Comparison of ENCODE assay signal across 12 cellular contexts in genomic region chr7:75712517-75713361, GRCh38. TPM values are rescaled to one million over a fixed set of nuclear protein-coding genes. Genes with fewer than 3 reads are reported as not detected.
DNase-seq lines count a peak whose midpoint lies in the region; ATAC-seq, FAIRE-seq and TF ChIP-seq lines count a peak whose summit lies in the region.
"Had no signal": no experiment of that assay in that cellular context is flagged by ENCODE, and none has a peak within 500 bp of the region (broad histone marks: within the 10 kb centered on the region; RNA-seq: fewer than 3 reads in every experiment).

No MANE protein-coding gene starts in this region.

- H3K9ac ChIP-seq in Loucy (ENCODE audit: low read depth, low read length, poor library complexity, severe bottlenecking) (no peak overlapping the region), GM12878 (ENCODE audit: control insufficient read depth, insufficient read depth, low read length) (0 out of 2 replicates have a peak overlapping the region, but pooled peaks have one; percentile 4), mesenchymal stem cell (ENCODE audit: low read length) (no peak overlapping the region), subcutaneous abdominal adipose tissue (ENCODE audit: low read length in 5 of 5) (peak overlapping the region in 1 of 5 donors; percentile 1)

- no peak overlapping the region for H2BK120ac ChIP-seq in mesenchymal stem cell (ENCODE audit: low read depth, low read length)

- H3K79me1 ChIP-seq in mesenchymal stem cell (replicated peaks; ENCODE audit: low read length, poor library complexity, severe bottlenecking), result peaks cover 7% of the 10 kb centered on the region

- H3K4me1 ChIP-seq in Loucy (ENCODE audit: insufficient read depth, low read length, poor library complexity, severe bottlenecking) (no peaks in the 10 kb centered on the region), GM12878 (ENCODE audit: control insufficient read depth, insufficient read depth, low read length) (peaks cover 4% of the 10 kb centered on the region), mesenchymal stem cell (ENCODE audit: control insufficient read depth, insufficient read depth, low read depth, low read length) (peaks cover 3% of the 10 kb centered on the region), subcutaneous abdominal adipose tissue (ENCODE audit: control insufficient read depth in 5 of 5, insufficient read depth in 5 of 5, low read length in 5 of 5) (peaks cover 2 to 29% (median 25%) of the 10 kb centered on the region in 5 donors)

- RAD21 ChIA-PET in GM12878 (lab: Charles Lee; ENCODE audit: unreplicated experiment), result interaction anchor here (0.5 to 1.5 kb wide), 3 partner anchors 27 to 343 kb away, joined by 3 to 7 read pairs (median 5); no protein-coding TSS in a partner anchor

- H2BK5ac ChIP-seq in mesenchymal stem cell (ENCODE audit: low read depth, low read length, poor library complexity, severe bottlenecking), result no peak overlapping the region

- H3K18ac ChIP-seq in mesenchymal stem cell (ENCODE audit: low read depth in 1 of 2, low read length in 2 of 2), result peak overlapping the region; percentile 60 to 81

- H3K4ac ChIP-seq in mesenchymal stem cell (ENCODE audit: low read depth in 1 of 2, low read length in 2 of 2), result peak overlapping the region; percentile 1 to 32

- H3K27ac ChIP-seq in GM12878 (ENCODE audit: control insufficient read depth, insufficient read depth) (no peak overlapping the region), mesenchymal stem cell (ENCODE audit: low read length, poor library complexity, severe bottlenecking) (peak overlapping the region; percentile 68), subcutaneous abdominal adipose tissue (ENCODE audit: low read depth, low read length) (peak overlapping the region; percentile 28)

- no peak for ATAC-seq in GM12878
- ATAC-seq in HG02970 (IDR thresholded peaks at IDR 0.05; ENCODE audit: low FRiP score, unreplicated experiment), result no peak
- ATAC-seq in HG03342 (IDR thresholded peaks at IDR 0.05; ENCODE audit: unreplicated experiment), result no peak
- ATAC-seq in stimulated activated naive CD8-positive, alpha-beta T cell treated with anti-CD3 and anti-CD28 coated beads, Interleukin-15, Interleukin-2, amounts not matched to agents 100 U/mL and 50 U/mL, for 24 hours, result no peak
- ATAC-seq: activated T-cell treated with anti-CD3 and anti-CD28 coated beads, Interleukin-2, amount 50 U/mL, for 4 hours had no signal

- H4K91ac ChIP-seq in mesenchymal stem cell (ENCODE audit: low read length), result no peak overlapping the region

- no peak for FAIRE-seq in GM12878 (lab: Jason Lieb, UNC)

- H3K79me2 ChIP-seq in Loucy (ENCODE audit: insufficient read depth, low read length) (no peaks in the 10 kb centered on the region), GM12878 (ENCODE audit: control insufficient read depth, insufficient read depth, low read length) (no peaks in the 10 kb centered on the region)

- peak overlapping the region; percentile 41 for H2AK5ac ChIP-seq in mesenchymal stem cell (ENCODE audit: low read length, severe bottlenecking)

- H3K4me3 ChIP-seq in Loucy (ENCODE audit: low read length, poor library complexity, severe bottlenecking), result no peak overlapping the region
- no peak overlapping the region for H3K4me3 ChIP-seq in GM12878
- no peak overlapping the region for H3K4me3 ChIP-seq in mesenchymal stem cell (ENCODE audit: insufficient read depth in 1 of 2, low read depth in 1 of 2, low read length in 2 of 2)
- no peak overlapping the region for H3K4me3 ChIP-seq in subcutaneous abdominal adipose tissue (ENCODE audit: low read depth in 1 of 5, low read length in 5 of 5)

- no peak for TF ChIP-seq RAD21 in GM12878 (IDR thresholded peaks at IDR 0.05; ENCODE audit: insufficient read depth, low read depth, low read length)

- no peak overlapping the region for H4K8ac ChIP-seq in mesenchymal stem cell (ENCODE audit: low read length)

- no peaks in the 10 kb centered on the region for H3K9me2 ChIP-seq in Loucy (replicated peaks; ENCODE audit: low read depth, low read length)

- no peak overlapping the region for H3K23ac ChIP-seq in mesenchymal stem cell (ENCODE audit: low read length in 2 of 2)

- H4K20me1 ChIP-seq in Loucy (ENCODE audit: insufficient read depth, low read length, poor library complexity, severe bottlenecking) (no peaks in the 10 kb centered on the region), GM12878 (ENCODE audit: control insufficient read depth, insufficient read depth) (no peaks in the 10 kb centered on the region)

- peak overlapping the region; percentile 28 to 84 for H2BK12ac ChIP-seq in mesenchymal stem cell (ENCODE audit: low read length in 2 of 2)

- H3K4me2 ChIP-seq in Loucy (ENCODE audit: low read depth, low read length, poor library complexity, severe bottlenecking), result peak overlapping the region; percentile 6
- H3K4me2 ChIP-seq in GM12878 (ENCODE audit: control insufficient read depth, insufficient read depth), result peak overlapping the region; percentile 57; the same call in 1 of the 2 replicates
- no peak overlapping the region for H3K4me2 ChIP-seq in mesenchymal stem cell (ENCODE audit: low read length, poor library complexity, severe bottlenecking)

- 75% methylated on average over 4 of the region's 4 CpGs for WGBS in GM12878 (ENCODE audit: insufficient coverage, insufficient replicate concordance, low lambda C conversion rate, missing lambda C conversion rate)
- 65% methylated on average over 4 of the region's 4 CpGs for WGBS in mesenchymal stem cell

- H3K14ac ChIP-seq in mesenchymal stem cell (ENCODE audit: low read length in 2 of 2), result no peak overlapping the region

- in situ Hi-C loops in GM12878 (cut with MboI), result no loop called here

- TF ChIP-seq CTCF in Loucy (conservative IDR thresholded peaks at IDR 0.05; ENCODE audit: low read length) (no peak), GM12878 (IDR thresholded peaks at IDR 0.05 in 2 of 3, conservative IDR thresholded peaks at IDR 0.05 in 1 of 3; ENCODE audit: control insufficient read depth in 2 of 3, extremely low read depth in 1 of 3, insufficient read depth in 1 of 3, low read depth in 3 of 3, low read length in 3 of 3) (no peak)

- no peaks in the 10 kb centered on the region for H3F3A ChIP-seq in Loucy (ENCODE audit: low read depth)

- TF ChIP-seq POLR2A in GM12878 (IDR thresholded peaks at IDR 0.05; ENCODE audit: low read depth, low read length), result no peak

- H3K27me3 ChIP-seq in Loucy (ENCODE audit: insufficient read depth, low read length, poor library complexity, severe bottlenecking) (no peaks in the 10 kb centered on the region), GM12878 (replicated peaks in 1 of 2; ENCODE audit: control insufficient read depth in 2 of 2, insufficient read depth in 2 of 2, low read length in 1 of 2) (no peaks in the 10 kb centered on the region), mesenchymal stem cell (ENCODE audit: control insufficient read depth in 1 of 2, insufficient read depth in 1 of 2, low read length in 2 of 2) (no peaks in the 10 kb centered on the region), subcutaneous abdominal adipose tissue (ENCODE audit: control insufficient read depth in 5 of 5, insufficient read depth in 4 of 5, low read length in 5 of 5) (no peaks in the 10 kb centered on the region)

- intact Hi-C loops in GM12878 (cut with micrococcal nuclease; ENCODE audit: unreplicated experiment), result no loop called here

- TF ChIP-seq EP300 in GM12878 (IDR thresholded peaks at IDR 0.05; ENCODE audit: borderline replicate concordance in 1 of 2, control insufficient read depth in 1 of 2, low read depth in 2 of 2, low read length in 2 of 2), result no peak

- BruUV-seq in GM12878 (replicated peaks; lab: Mats Ljungman, UMichigan), result no TSS peak

- DNase-seq in GM12878 (ENCODE audit: low read depth, low spot score) (no peak), mesenchymal stem cell (no peak)
- DNase-seq in stimulated activated naive CD8-positive, alpha-beta T cell treated with anti-CD3 and anti-CD28 coated beads, Interleukin-15, Interleukin-2, amounts not matched to agents 100 U/mL and 50 U/mL, for 24 hours, result no peak
- DNase-seq: activated T-cell treated with anti-CD3 and anti-CD28 coated beads, Interleukin-2, amount 50 U/mL, for 4 hours; anterior cingulate cortex; effector memory CD4-positive, alpha-beta T cell; NCI-H2029; stimulated activated CD4-positive, alpha-beta T cell treated with anti-CD3 and anti-CD28 coated beads, Interleukin-4, amount 100 ng/mL, for 4 hours had no signal

- no peak overlapping the region for H2BK15ac ChIP-seq in mesenchymal stem cell (ENCODE audit: low read depth, poor library complexity, severe bottlenecking)

- H3K36me3 ChIP-seq in Loucy (ENCODE audit: insufficient read depth, low read length) (no peaks in the 10 kb centered on the region), GM12878 (ENCODE audit: control insufficient read depth in 2 of 2, insufficient read depth in 2 of 2, low read length in 1 of 2) (no peaks in the 10 kb centered on the region), mesenchymal stem cell (ENCODE audit: control insufficient read depth in 1 of 2, insufficient read depth in 2 of 2, low read depth in 1 of 2, low read length in 2 of 2) (no peaks in the 10 kb centered on the region), subcutaneous abdominal adipose tissue (ENCODE audit: control insufficient read depth in 5 of 5, insufficient read depth in 5 of 5, low read length in 5 of 5) (no peaks in the 10 kb centered on the region)

- SMC1A ChIA-PET in GM12878 (lab: Charles Lee; ENCODE audit: uncharacterized antibody, unreplicated experiment), result interaction anchor here (0.6 to 1.6 kb wide), 7 partner anchors 12 to 72 kb away, joined by 3 to 6 read pairs (median 4); no protein-coding TSS in a partner anchor

- no peak overlapping the region for H2AFZ ChIP-seq in Loucy (ENCODE audit: low read length)
- no peak overlapping the region; the same call in 1 of the 2 replicates for H2AFZ ChIP-seq in GM12878 (ENCODE audit: control insufficient read depth, low read depth, low read length)
- H2AFZ ChIP-seq in mesenchymal stem cell (ENCODE audit: low read depth, low read length), result no peak overlapping the region

- POLR2A ChIA-PET in GM12878 (lab: Charles Lee), result interaction anchor here (0.5 kb wide), 1 partner anchor 9 kb away, joined by 3 read pairs; no protein-coding TSS in a partner anchor

- H3K9me3 ChIP-seq in Loucy (ENCODE audit: insufficient read depth, low read depth, low read length), result peaks cover 4% of the 10 kb centered on the region; the same call in 1 of the 2 replicates
- peaks cover 6% of the 10 kb centered on the region; the same call in 1 of the 3 replicates for H3K9me3 ChIP-seq in GM12878 (replicated peaks; ENCODE audit: control insufficient read depth, insufficient read depth, low read length)
- peaks cover 17% of the 10 kb centered on the region for H3K9me3 ChIP-seq in mesenchymal stem cell (ENCODE audit: control insufficient read depth, low read length)
- peaks cover 0 to 13% (median 4%) of the 10 kb centered on the region in 5 donors for H3K9me3 ChIP-seq in subcutaneous abdominal adipose tissue (ENCODE audit: control insufficient read depth in 5 of 5, low read length in 5 of 5)

- CTCF ChIA-PET in GM12878 (lab: Yijun Ruan, JAX), result interaction anchor here (1.0 to 1.3 kb wide), 2 partner anchors 11 to 50 kb away, joined by 4 read pairs; no protein-coding TSS in a partner anchor

RNA-seq across cellular contexts. Expression of gene HIP1, which starts 26.0 kb away (rescaled TPM):
- total RNA-seq in GM12878 (2013; cell fraction: nucleolus; rRNA removed), result 7.2 and 8.1 TPM in 2 replicates
- total RNA-seq in GM12878 (2014; rRNA removed), result 4.0 and 5.0 TPM in 2 replicates
- 3.9 and 4.2 TPM in 2 replicates for total RNA-seq in GM12878 (2014; rRNA removed; fragmentation: Illumina TruSeq; extraction: Trizol)
- total RNA-seq in GM12878 (2021), result 6.6 and 9.7 TPM in 2 replicates
- polyA plus RNA-seq in GM12878 (2011; ENCODE audit: low read depth), result 0.84 TPM
- polyA plus RNA-seq in GM12878 (2011; rRNA removed), result 1.8 and 2.5 TPM in 2 replicates
- 2.4 and 3.0 TPM in 2 replicates for polyA plus RNA-seq in GM12878 (2011; cell fraction: cytosol; rRNA removed)
- polyA plus RNA-seq in GM12878 (2011; cell fraction: nucleus; rRNA removed), result 1.5 and 1.9 TPM in 2 replicates
- 1.7 and 2.3 TPM in 2 replicates for polyA plus RNA-seq in GM12878 (2012)
- polyA plus RNA-seq in GM12878 (2014; fragmentation: Illumina TruSeq; extraction: Trizol), result 5.1 and 6.0 TPM in 2 replicates
- polyA plus RNA-seq in GM12878 (2014; fragmentation: Nextera tagmentation; extraction: Ambion mirVana), result 1 to 10 TPM; 1.2 to 1.5 TPM
- 4.7 and 6.0 TPM in 2 replicates for polyA plus RNA-seq in GM12878 (2014; rRNA removed)
- 1 to 10 TPM; 1.2 to 2.4 TPM for polyA plus RNA-seq in GM12878 (2016; fragmentation: Nextera tagmentation; extraction: Ambion mirVana)
- polyA minus RNA-seq in GM12878 (2011; rRNA and poly(A)+ RNA removed), result 5.0 and 5.9 TPM in 2 replicates
- polyA minus RNA-seq in GM12878 (2011; cell fraction: cytosol; rRNA and poly(A)+ RNA removed), result 1.7 and 2.5 TPM in 2 replicates
- polyA minus RNA-seq in GM12878 (2011; cell fraction: nucleus; rRNA and poly(A)+ RNA removed), result 2.2 and 3.9 TPM in 2 replicates
- polyA plus RNA-seq in mesenchymal stem cell (2013, experiment 1 of 2), result 13.3 TPM
- 11.6 TPM for polyA plus RNA-seq in mesenchymal stem cell (2013, experiment 2 of 2)

RNA-seq across cellular contexts. Expression of gene CCL26, which starts 59.3 kb away (rescaled TPM):
- total RNA-seq in GM12878 (2013; cell fraction: nucleolus; rRNA removed), result not detected in 2 replicates
- total RNA-seq in GM12878 (2014; rRNA removed), result not detected in 2 replicates
- total RNA-seq in GM12878 (2014; rRNA removed; fragmentation: Illumina TruSeq; extraction: Trizol), result not detected in 2 replicates
- total RNA-seq in GM12878 (2021), result not detected in 2 replicates
- not detected for polyA plus RNA-seq in GM12878 (2011; ENCODE audit: low read depth)
- not detected in 2 replicates for polyA plus RNA-seq in GM12878 (2011; rRNA removed)
- not detected in 2 replicates for polyA plus RNA-seq in GM12878 (2011; cell fraction: cytosol; rRNA removed)
- not detected in 2 replicates for polyA plus RNA-seq in GM12878 (2011; cell fraction: nucleus; rRNA removed)
- not detected in 2 replicates for polyA plus RNA-seq in GM12878 (2012)
- polyA plus RNA-seq in GM12878 (2014; fragmentation: Illumina TruSeq; extraction: Trizol), result not detected in 2 replicates
- not detected for polyA plus RNA-seq in GM12878 (2014; fragmentation: Nextera tagmentation; extraction: Ambion mirVana)
- not detected in 2 replicates for polyA plus RNA-seq in GM12878 (2014; rRNA removed)
- polyA plus RNA-seq in GM12878 (2016; fragmentation: Nextera tagmentation; extraction: Ambion mirVana), result not detected
- not detected in 2 replicates for polyA minus RNA-seq in GM12878 (2011; rRNA and poly(A)+ RNA removed)
- not detected in 2 replicates for polyA minus RNA-seq in GM12878 (2011; cell fraction: cytosol; rRNA and poly(A)+ RNA removed)
- not detected in 2 replicates for polyA minus RNA-seq in GM12878 (2011; cell fraction: nucleus; rRNA and poly(A)+ RNA removed)
- 2.6 TPM for polyA plus RNA-seq in mesenchymal stem cell (2013, experiment 1 of 2)
- polyA plus RNA-seq in mesenchymal stem cell (2013, experiment 2 of 2), result 2.3 TPM
- total RNA-seq: activated T-cell treated with anti-CD3 and anti-CD28 coated beads, Interleukin-2, amount 50 U/mL, for 4 hours had no signal
